ENCODE assay signal across 1 cellular context in the genomic region with DNA sequence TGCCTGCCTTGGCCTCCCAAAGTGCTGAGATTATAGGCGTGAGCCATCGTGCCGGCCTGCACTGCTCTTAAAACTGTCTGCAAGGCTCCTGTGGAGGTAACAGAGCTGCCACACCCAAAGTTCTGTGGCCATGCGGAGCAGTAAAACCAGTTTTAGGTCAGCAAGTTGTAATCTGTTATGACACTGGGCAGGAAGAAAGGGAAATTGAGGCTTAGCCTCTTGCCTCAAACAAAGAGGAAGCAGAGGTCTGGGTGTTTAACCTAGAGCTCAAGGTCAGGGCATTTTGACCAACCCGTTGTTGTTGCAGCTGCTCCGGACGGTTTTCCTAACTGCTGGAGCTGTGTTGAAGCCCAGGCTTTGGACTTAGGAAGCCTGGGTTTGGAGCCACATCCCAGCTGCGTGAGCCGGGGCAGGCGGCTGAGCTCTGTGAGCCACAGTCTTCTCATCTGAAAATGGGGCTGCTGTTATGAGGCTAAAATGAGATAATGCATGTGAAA.
TF ChIP-seq lines count a peak whose summit lies in the region.

No MANE protein-coding gene starts in this region.

TF ChIP-seq in HepG2, 621 proteins besides CTCF, POLR2A, EP300 and RAD21 (continued from another document and continues in another):
- TF ChIP-seq GTF2F1 (IDR thresholded peaks at IDR 0.05; ENCODE audit: low read length), result no peak
- TF ChIP-seq MTF2 (CRISPR knock-in tag; IDR thresholded peaks at IDR 0.05; ENCODE audit: borderline replicate concordance), result no peak
- TF ChIP-seq ZFP36L1 (CRISPR knock-in tag; IDR thresholded peaks at IDR 0.05), result no peak
- no peak for TF ChIP-seq ZNF784 (CRISPR knock-in tag; IDR thresholded peaks at IDR 0.05; ENCODE audit: borderline replicate concordance)
- no peak for TF ChIP-seq MZF1 (CRISPR knock-in tag; IDR thresholded peaks at IDR 0.05; ENCODE audit: borderline replicate concordance)
- TF ChIP-seq THYN1 (CRISPR knock-in tag; IDR thresholded peaks at IDR 0.05; ENCODE audit: borderline replicate concordance, low read depth), result no peak
- TF ChIP-seq, protein P1, sequence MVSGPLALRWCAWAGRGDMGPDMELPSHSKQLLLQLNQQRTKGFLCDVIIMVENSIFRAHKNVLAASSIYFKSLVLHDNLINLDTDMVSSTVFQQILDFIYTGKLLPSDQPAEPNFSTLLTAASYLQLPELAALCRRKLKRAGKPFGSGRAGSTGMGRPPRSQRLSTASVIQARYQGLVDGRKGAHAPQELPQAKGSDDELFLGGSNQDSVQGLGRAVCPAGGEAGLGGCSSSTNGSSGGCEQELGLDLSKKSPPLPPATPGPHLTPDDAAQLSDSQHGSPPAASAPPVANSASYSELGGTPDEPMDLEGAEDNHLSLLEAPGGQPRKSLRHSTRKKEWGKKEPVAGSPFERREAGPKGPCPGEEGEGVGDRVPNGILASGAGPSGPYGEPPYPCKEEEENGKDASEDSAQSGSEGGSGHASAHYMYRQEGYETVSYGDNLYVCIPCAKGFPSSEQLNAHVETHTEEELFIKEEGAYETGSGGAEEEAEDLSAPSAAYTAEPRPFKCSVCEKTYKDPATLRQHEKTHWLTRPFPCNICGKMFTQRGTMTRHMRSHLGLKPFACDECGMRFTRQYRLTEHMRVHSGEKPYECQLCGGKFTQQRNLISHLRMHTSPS (CRISPR knock-in tag; IDR thresholded peaks at IDR 0.05; ENCODE audit: low read depth), result 0 out of 2 replicates have a peak, but pooled peaks have one; percentile 6
- no peak for TF ChIP-seq SETDB1 (CRISPR knock-in tag; IDR thresholded peaks at IDR 0.05; ENCODE audit: borderline replicate concordance)
- no peak for TF ChIP-seq ZBTB20 (CRISPR knock-in tag; IDR thresholded peaks at IDR 0.05; ENCODE audit: borderline replicate concordance, low read depth)
- no peak for TF ChIP-seq HNRNPH1 (optimal IDR thresholded peaks at IDR 0.05; ENCODE audit: low read depth, low read length)
- TF ChIP-seq ZFP82 (CRISPR knock-in tag; IDR thresholded peaks at IDR 0.05; ENCODE audit: borderline replicate concordance), result no peak
- TF ChIP-seq, protein P2, sequence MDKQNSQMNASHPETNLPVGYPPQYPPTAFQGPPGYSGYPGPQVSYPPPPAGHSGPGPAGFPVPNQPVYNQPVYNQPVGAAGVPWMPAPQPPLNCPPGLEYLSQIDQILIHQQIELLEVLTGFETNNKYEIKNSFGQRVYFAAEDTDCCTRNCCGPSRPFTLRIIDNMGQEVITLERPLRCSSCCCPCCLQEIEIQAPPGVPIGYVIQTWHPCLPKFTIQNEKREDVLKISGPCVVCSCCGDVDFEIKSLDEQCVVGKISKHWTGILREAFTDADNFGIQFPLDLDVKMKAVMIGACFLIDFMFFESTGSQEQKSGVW (CRISPR knock-in tag; IDR thresholded peaks at IDR 0.05; ENCODE audit: borderline replicate concordance), result no peak
- TF ChIP-seq, protein P3, sequence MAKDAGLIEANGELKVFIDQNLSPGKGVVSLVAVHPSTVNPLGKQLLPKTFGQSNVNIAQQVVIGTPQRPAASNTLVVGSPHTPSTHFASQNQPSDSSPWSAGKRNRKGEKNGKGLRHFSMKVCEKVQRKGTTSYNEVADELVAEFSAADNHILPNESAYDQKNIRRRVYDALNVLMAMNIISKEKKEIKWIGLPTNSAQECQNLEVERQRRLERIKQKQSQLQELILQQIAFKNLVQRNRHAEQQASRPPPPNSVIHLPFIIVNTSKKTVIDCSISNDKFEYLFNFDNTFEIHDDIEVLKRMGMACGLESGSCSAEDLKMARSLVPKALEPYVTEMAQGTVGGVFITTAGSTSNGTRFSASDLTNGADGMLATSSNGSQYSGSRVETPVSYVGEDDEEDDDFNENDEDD (CRISPR knock-in tag; IDR thresholded peaks at IDR 0.05; ENCODE audit: borderline replicate concordance), result no peak
- TF ChIP-seq PHB2 (IDR thresholded peaks at IDR 0.05; ENCODE audit: partially characterized antibody), result no peak
- TF ChIP-seq FOXO1 (CRISPR knock-in tag; IDR thresholded peaks at IDR 0.05), result no peak
- TF ChIP-seq YY1 (IDR thresholded peaks at IDR 0.05; ENCODE audit: insufficient read depth, insufficient replicate concordance, low read depth, low read length), result no peak
- no peak for TF ChIP-seq CEBPB (IDR thresholded peaks at IDR 0.05; ENCODE audit: borderline replicate concordance, low read depth, low read length)
- TF ChIP-seq EZH2 (conservative IDR thresholded peaks at IDR 0.05; ENCODE audit: low read depth, low read length), result no peak
- TF ChIP-seq CENPBD1 (CRISPR knock-in tag; IDR thresholded peaks at IDR 0.05; ENCODE audit: borderline replicate concordance, low read depth), result no peak
- TF ChIP-seq RFXAP (CRISPR knock-in tag; IDR thresholded peaks at IDR 0.05; ENCODE audit: borderline replicate concordance), result no peak
- no peak for TF ChIP-seq ZNF317 (CRISPR knock-in tag; IDR thresholded peaks at IDR 0.05)
- no peak; the same call in 1 of the 2 replicates for TF ChIP-seq ZSCAN29 (CRISPR knock-in tag; conservative IDR thresholded peaks at IDR 0.05)
- TF ChIP-seq FOSL1 (CRISPR knock-in tag; IDR thresholded peaks at IDR 0.05; ENCODE audit: borderline replicate concordance), result no peak
- TF ChIP-seq ELF4 (CRISPR knock-in tag; IDR thresholded peaks at IDR 0.05; ENCODE audit: borderline replicate concordance), result no peak
- TF ChIP-seq ZNF362 (CRISPR knock-in tag; IDR thresholded peaks at IDR 0.05; ENCODE audit: borderline replicate concordance), result no peak
- TF ChIP-seq, protein P4, sequence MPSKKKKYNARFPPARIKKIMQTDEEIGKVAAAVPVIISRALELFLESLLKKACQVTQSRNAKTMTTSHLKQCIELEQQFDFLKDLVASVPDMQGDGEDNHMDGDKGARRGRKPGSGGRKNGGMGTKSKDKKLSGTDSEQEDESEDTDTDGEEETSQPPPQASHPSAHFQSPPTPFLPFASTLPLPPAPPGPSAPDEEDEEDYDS (CRISPR knock-in tag; IDR thresholded peaks at IDR 0.05), result 0 out of 2 replicates have a peak, but pooled peaks have one; percentile 39
- no peak for TF ChIP-seq NR2C2 (CRISPR knock-in tag; IDR thresholded peaks at IDR 0.05; ENCODE audit: borderline replicate concordance)
- TF ChIP-seq, protein P5, sequence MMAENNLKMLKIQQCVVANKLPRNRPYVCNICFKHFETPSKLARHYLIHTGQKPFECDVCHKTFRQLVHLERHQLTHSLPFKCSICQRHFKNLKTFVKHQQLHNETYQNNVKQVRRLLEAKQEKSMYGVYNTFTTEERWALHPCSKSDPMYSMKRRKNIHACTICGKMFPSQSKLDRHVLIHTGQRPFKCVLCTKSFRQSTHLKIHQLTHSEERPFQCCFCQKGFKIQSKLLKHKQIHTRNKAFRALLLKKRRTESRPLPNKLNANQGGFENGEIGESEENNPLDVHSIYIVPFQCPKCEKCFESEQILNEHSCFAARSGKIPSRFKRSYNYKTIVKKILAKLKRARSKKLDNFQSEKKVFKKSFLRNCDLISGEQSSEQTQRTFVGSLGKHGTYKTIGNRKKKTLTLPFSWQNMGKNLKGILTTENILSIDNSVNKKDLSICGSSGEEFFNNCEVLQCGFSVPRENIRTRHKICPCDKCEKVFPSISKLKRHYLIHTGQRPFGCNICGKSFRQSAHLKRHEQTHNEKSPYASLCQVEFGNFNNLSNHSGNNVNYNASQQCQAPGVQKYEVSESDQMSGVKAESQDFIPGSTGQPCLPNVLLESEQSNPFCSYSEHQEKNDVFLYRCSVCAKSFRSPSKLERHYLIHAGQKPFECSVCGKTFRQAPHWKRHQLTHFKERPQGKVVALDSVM (CRISPR knock-in tag; IDR thresholded peaks at IDR 0.05), result peak; percentile 76; the same call in 1 of the 2 replicates
- TF ChIP-seq HOXA9 (CRISPR knock-in tag; IDR thresholded peaks at IDR 0.05; ENCODE audit: borderline replicate concordance), result no peak
- TF ChIP-seq, protein P6, sequence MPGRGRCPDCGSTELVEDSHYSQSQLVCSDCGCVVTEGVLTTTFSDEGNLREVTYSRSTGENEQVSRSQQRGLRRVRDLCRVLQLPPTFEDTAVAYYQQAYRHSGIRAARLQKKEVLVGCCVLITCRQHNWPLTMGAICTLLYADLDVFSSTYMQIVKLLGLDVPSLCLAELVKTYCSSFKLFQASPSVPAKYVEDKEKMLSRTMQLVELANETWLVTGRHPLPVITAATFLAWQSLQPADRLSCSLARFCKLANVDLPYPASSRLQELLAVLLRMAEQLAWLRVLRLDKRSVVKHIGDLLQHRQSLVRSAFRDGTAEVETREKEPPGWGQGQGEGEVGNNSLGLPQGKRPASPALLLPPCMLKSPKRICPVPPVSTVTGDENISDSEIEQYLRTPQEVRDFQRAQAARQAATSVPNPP (CRISPR knock-in tag; IDR thresholded peaks at IDR 0.05), result no peak
- TF ChIP-seq MIER2 (CRISPR knock-in tag; IDR thresholded peaks at IDR 0.05), result no peak
- peak; percentile 7 for TF ChIP-seq SKI (IDR thresholded peaks at IDR 0.05; ENCODE audit: partially characterized antibody)
- TF ChIP-seq PTBP1 (IDR thresholded peaks at IDR 0.05; ENCODE audit: low read depth, low read length, poor library complexity, severe bottlenecking), result no peak
- 0 out of 2 replicates have a peak, but pooled peaks have one; percentile 58 for TF ChIP-seq ZBTB38 (CRISPR knock-in tag; IDR thresholded peaks at IDR 0.05)
- TF ChIP-seq ZNF235 (CRISPR knock-in tag; IDR thresholded peaks at IDR 0.05; ENCODE audit: borderline replicate concordance), result no peak
- no peak for TF ChIP-seq ZNF790 (CRISPR knock-in tag; IDR thresholded peaks at IDR 0.05; ENCODE audit: borderline replicate concordance)
- TF ChIP-seq HES4 (CRISPR knock-in tag; IDR thresholded peaks at IDR 0.05; ENCODE audit: borderline replicate concordance), result no peak
- TF ChIP-seq ZNF337 (CRISPR knock-in tag; IDR thresholded peaks at IDR 0.05; ENCODE audit: borderline replicate concordance, low read depth), result no peak
- TF ChIP-seq LBX2 (CRISPR knock-in tag; IDR thresholded peaks at IDR 0.05; ENCODE audit: borderline replicate concordance), result no peak
- TF ChIP-seq ETS1 (CRISPR knock-in tag; IDR thresholded peaks at IDR 0.05), result no peak
- no peak for TF ChIP-seq ZC3H13 (CRISPR knock-in tag; IDR thresholded peaks at IDR 0.05)
- TF ChIP-seq ZNF782 (CRISPR knock-in tag; IDR thresholded peaks at IDR 0.05; ENCODE audit: borderline replicate concordance), result no peak
- TF ChIP-seq ZSCAN20 (CRISPR knock-in tag; IDR thresholded peaks at IDR 0.05; ENCODE audit: borderline replicate concordance), result peak; percentile 93; the same call in 1 of the 2 replicates
- TF ChIP-seq ZNF709 (CRISPR knock-in tag; IDR thresholded peaks at IDR 0.05), result no peak
